ENCODE assay signal across 9 cellular contexts in the genomic region with DNA sequence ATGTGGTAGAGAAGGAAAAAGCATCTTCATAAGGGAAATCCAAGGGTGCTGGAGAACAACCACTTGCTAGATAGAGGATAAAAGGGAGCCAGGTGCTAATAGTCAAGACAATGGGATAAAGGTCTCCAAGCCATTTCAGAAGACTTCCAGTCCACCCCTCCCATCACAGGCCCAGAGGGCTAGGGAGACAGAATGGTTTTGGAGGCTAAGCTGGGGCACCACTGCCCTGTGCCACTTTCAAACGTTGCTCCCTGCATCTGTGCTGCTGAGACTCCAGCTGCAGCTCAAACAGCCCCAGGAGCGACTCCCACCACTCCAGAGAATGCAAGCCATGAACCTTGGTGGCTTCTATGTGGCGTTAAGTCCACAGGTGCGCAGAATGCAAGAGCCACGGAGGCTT.
"Had no signal": no experiment of that assay in that cellular context is flagged by ENCODE, and none has a peak within 500 bp of the region (broad histone marks: within the 10 kb centered on the region; RNA-seq: fewer than 3 reads in every experiment).

No MANE protein-coding gene starts in this region.

- H3K4me1 ChIP-seq: HAP-1 had no signal

- H3K4me3 Mint-ChIP-seq: GM23338, H9, HFFc6 had no signal

- H3K4me1 Mint-ChIP-seq: GM23338, H9 had no signal

- H3K27ac ChIP-seq: GM23248 had no signal

- H3K27ac Mint-ChIP-seq: GM23338, H9, HFFc6 had no signal

- H3K9me3 ChIP-seq: HAP-1 had no signal

- ATAC-seq: GM23338, HCT116 had no signal

- H3K36me3 ChIP-seq: HAP-1 had no signal

- H3K4me3 ChIP-seq: GM23248, GM23338, HAP-1 had no signal

- DNase-seq: GM23248, GOT3, H7, H9, HCEC 1CT, HFFc6 had no signal
